ENCODE assay signal across 10 cellular contexts in genomic region chr16:17364319-17365210, GRCh38.
A peak's percentile ranks its signal among the peaks of the same experiment; 100 is the strongest.
DNase-seq lines count a peak whose midpoint lies in the region; ATAC-seq, FAIRE-seq and TF ChIP-seq lines count a peak whose summit lies in the region.
"Had no signal": no experiment of that assay in that cellular context is flagged by ENCODE, and none has a peak within 500 bp of the region (broad histone marks: within the 10 kb centered on the region; RNA-seq: fewer than 3 reads in every experiment).

No MANE protein-coding gene starts in this region.

- H3K9ac ChIP-seq in DND-41 (ENCODE audit: low read depth, low read length) (no peak overlapping the region), SK-N-MC (ENCODE audit: insufficient read length) (no peak overlapping the region), rectal smooth muscle tissue (ENCODE audit: low read length) (no peak overlapping the region)

- H3K4me1 ChIP-seq in DND-41 (ENCODE audit: insufficient read depth, low read length) (peaks cover 20% of the 10 kb centered on the region), rectal smooth muscle tissue (ENCODE audit: control insufficient read depth, insufficient read depth, low read length) (peaks cover 13% of the 10 kb centered on the region)

- H3K27ac ChIP-seq in DND-41 (ENCODE audit: low read length): no peak overlapping the region
- peak overlapping the region; percentile 51 for H3K27ac ChIP-seq in SK-N-MC
- H3K27ac ChIP-seq in rectal smooth muscle tissue (ENCODE audit: low read depth, low read length): peak overlapping the region; percentile 2
- H3K27ac ChIP-seq: ovary had no signal

- DNase-seq in DND-41 (peak; percentile 45), SK-N-MC (ENCODE audit: low read depth, low spot score) (peak; percentile 22), bronchial epithelial cell (ENCODE audit: low read depth) (peak; percentile 1), SW 1271 (lab: John Stamatoyannopoulos, UW) (no peak)

- H2AFZ ChIP-seq in DND-41 (ENCODE audit: low read depth, low read length): no peak overlapping the region

- H3K9me3 ChIP-seq in DND-41 (ENCODE audit: insufficient read depth, low read length, severe bottlenecking) (no peaks in the 10 kb centered on the region), SK-N-MC (ENCODE audit: low read depth, low read length) (no peaks in the 10 kb centered on the region)
- H3K9me3 ChIP-seq: ovary had no signal

- H3K4me2 ChIP-seq in DND-41 (ENCODE audit: insufficient read depth, low read length): no peak overlapping the region

- peak; percentile 97 for ATAC-seq in DND-41 (ENCODE audit: insufficient read depth, low read depth)
- no peak for ATAC-seq in HG02973 (IDR thresholded peaks at IDR 0.05; ENCODE audit: unreplicated experiment)
- no peak for ATAC-seq in HG03432 (IDR thresholded peaks at IDR 0.05; ENCODE audit: unreplicated experiment)
- ATAC-seq in GM19328 (IDR thresholded peaks at IDR 0.05; ENCODE audit: unreplicated experiment): no peak

- no peaks in the 10 kb centered on the region for H3K27me3 ChIP-seq in DND-41 (ENCODE audit: insufficient read depth, low read length, poor library complexity)
- no peaks in the 10 kb centered on the region for H3K27me3 ChIP-seq in bronchial epithelial cell (ENCODE audit: control insufficient read depth, insufficient read depth, low read length)
- no peaks in the 10 kb centered on the region for H3K27me3 ChIP-seq in rectal smooth muscle tissue (ENCODE audit: control insufficient read depth, insufficient read depth, low read length)
- H3K27me3 ChIP-seq: ovary had no signal

- FAIRE-seq in bronchial epithelial cell (lab: Jason Lieb, UNC): no peak
- FAIRE-seq: GM19239 had no signal

- TF ChIP-seq CTCF in DND-41 (IDR thresholded peaks at IDR 0.05; ENCODE audit: borderline replicate concordance, extremely low read depth, low read length, poor library complexity, severe bottlenecking) (no peak), bronchial epithelial cell (IDR thresholded peaks at IDR 0.05; ENCODE audit: insufficient read depth, low read length, severe bottlenecking) (no peak)

- H4K20me1 ChIP-seq in DND-41 (ENCODE audit: insufficient read depth, low read length): no peaks in the 10 kb centered on the region

- H3K36me3 ChIP-seq in DND-41 (ENCODE audit: insufficient read depth, low read length) (no peaks in the 10 kb centered on the region), SK-N-MC (ENCODE audit: insufficient read depth, low read length) (no peaks in the 10 kb centered on the region), bronchial epithelial cell (ENCODE audit: control insufficient read depth, insufficient read depth, low read length) (no peaks in the 10 kb centered on the region), rectal smooth muscle tissue (ENCODE audit: control insufficient read depth, insufficient read depth, low read length) (no peaks in the 10 kb centered on the region)
- H3K36me3 ChIP-seq: ovary had no signal

- H3K4me3 ChIP-seq in DND-41 (ENCODE audit: low read depth in 1 of 2, low read length in 2 of 2) (no peak overlapping the region), SK-N-MC (peak overlapping the region; percentile 56), bronchial epithelial cell (ENCODE audit: low read depth, low read length) (no peak overlapping the region), rectal smooth muscle tissue (ENCODE audit: low read length) (peak overlapping the region; percentile 1)
- H3K4me3 ChIP-seq: ovary had no signal

- H3K79me2 ChIP-seq in DND-41 (ENCODE audit: insufficient read depth, low read length): no peaks in the 10 kb centered on the region

Comparison
In these comparisons a context has a peak if more than half of its experiments do, and no peak if none do; other contexts are left out.
1. DNase-seq: peak in DND-41 (single experiment), SK-N-MC (single experiment) and bronchial epithelial cell (single experiment); none in SW 1271 (0 of 2).
2. H3K4me3 ChIP-seq: peak in SK-N-MC (single experiment) and rectal smooth muscle tissue (single experiment); none in DND-41 (0 of 2) and bronchial epithelial cell (single experiment).